9 cellular contexts compared by ENCODE assay signal in the genomic region with DNA sequence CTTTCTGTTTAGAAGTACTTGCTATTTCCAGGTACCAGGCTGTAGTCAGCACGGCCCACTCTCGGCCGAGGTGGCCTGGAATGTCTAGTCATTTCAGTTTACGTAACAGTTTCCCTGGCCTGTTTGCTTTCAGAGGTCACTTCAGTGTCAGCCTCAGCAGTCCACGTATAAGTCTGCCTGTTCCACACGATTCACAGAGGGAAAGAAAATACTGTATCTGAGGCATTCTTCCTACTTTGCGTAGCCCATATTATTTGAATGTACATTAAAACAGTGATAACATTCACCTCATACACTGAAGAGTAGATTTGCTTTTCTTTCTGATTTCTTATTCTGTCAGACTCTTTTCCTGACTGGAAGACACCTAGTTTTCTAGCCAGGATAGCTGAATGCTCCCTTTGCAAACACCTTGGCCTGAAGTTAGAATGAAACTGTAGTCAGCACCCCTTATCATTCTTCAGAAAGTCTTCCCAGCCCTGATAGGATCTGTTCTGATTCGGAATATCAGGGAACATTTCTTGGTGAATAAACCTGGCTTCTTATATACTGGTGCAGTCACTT.
A peak's percentile ranks its signal among the peaks of the same experiment; 100 is the strongest.
DNase-seq lines count a peak whose midpoint lies in the region; ATAC-seq, FAIRE-seq and TF ChIP-seq lines count a peak whose summit lies in the region.
"Had no signal": no experiment of that assay in that cellular context is flagged by ENCODE, and none has a peak within 500 bp of the region (broad histone marks: within the 10 kb centered on the region; RNA-seq: fewer than 3 reads in every experiment).

No MANE protein-coding gene starts in this region.

- no peaks in the 10 kb centered on the region for H3K9me3 ChIP-seq in K562 (replicated peaks; ENCODE audit: control insufficient read depth, insufficient read depth, low read depth, low read length)
- H3K9me3 ChIP-seq in kidney (ENCODE audit: control insufficient read depth in 1 of 2, low read length in 2 of 2) = no peaks in the 10 kb centered on the region
- H3K9me3 ChIP-seq in testis = no peaks in the 10 kb centered on the region
- no peaks in the 10 kb centered on the region for H3K9me3 ChIP-seq in OCI-LY7 (ENCODE audit: low read length)
- H3K9me3 ChIP-seq: neutrophil had no signal

- CTCF ChIA-PET in K562 (lab: Yijun Ruan, JAX; ENCODE audit: low intra/inter-chr PET ratio) = no interaction called here
- CTCF ChIA-PET in OCI-LY7 (lab: Charles Lee; ENCODE audit: unreplicated experiment) = no interaction called here

- peak; percentile 32; the same call in 1 of the 2 replicates for TF ChIP-seq EP300 in K562 (IDR thresholded peaks at IDR 0.05; ENCODE audit: low read length)

- H3K9me1 ChIP-seq in K562 (ENCODE audit: control insufficient read depth, insufficient read depth, low read length) = no peaks in the 10 kb centered on the region

- H3K4me3 ChIP-seq in K562 (no peak overlapping the region), kidney (ENCODE audit: low read length in 2 of 2) (peak overlapping the region in 1 of 2 donors; percentile 7), testis (no peak overlapping the region), OCI-LY7 (ENCODE audit: low read depth, low read length, poor library complexity, severe bottlenecking) (no peak overlapping the region)

- TF ChIP-seq POLR2A in K562 (conservative IDR thresholded peaks at IDR 0.05) (no peak), testis (IDR thresholded peaks at IDR 0.05) (no peak)

- H2AFZ ChIP-seq in K562 (ENCODE audit: low read depth, low read length) (peak overlapping the region; percentile 36; the same call in 1 of the 2 replicates), OCI-LY7 (ENCODE audit: low read length) (no peak overlapping the region)

- DNase-seq in HuH-7 (ENCODE audit: low spot score) (peak; percentile 59), K562 (ENCODE audit: extremely low read depth in 1 of 4, low spot score in 3 of 4) (peak; percentile 31 to 78 (median 51)), kidney (peak; percentile 81), testis (peak; percentile 65), OCI-LY7 (ENCODE audit: low spot score) (no peak), OCI-M1 (lab: John Stamatoyannopoulos, UW) (no peak), NCI-H1436 (lab: John Stamatoyannopoulos, UW) (no peak)

- TF ChIP-seq CTCF in K562 (IDR thresholded peaks at IDR 0.05 in 2 of 3, conservative IDR thresholded peaks at IDR 0.05 in 1 of 3; ENCODE audit: insufficient read depth in 2 of 3, low read depth in 1 of 3, low read length in 3 of 3) (no peak), kidney (IDR thresholded peaks at IDR 0.05; ENCODE audit: borderline replicate concordance, extremely low read depth, insufficient read depth) (no peak), testis (IDR thresholded peaks at IDR 0.05) (no peak), OCI-LY7 (conservative IDR thresholded peaks at IDR 0.05; ENCODE audit: low read length) (no peak)

- FAIRE-seq in K562 (lab: Jason Lieb, UNC) (peak; percentile 85), kidney (lab: Jason Lieb, UNC) (peak; percentile 89)

- H3K9me2 ChIP-seq in OCI-LY7 (ENCODE audit: insufficient read depth, low read length) = no peaks in the 10 kb centered on the region

- POLR2A ChIA-PET in K562 (lab: Yijun Ruan, JAX) = interaction anchor here (1.1 kb wide), 1 partner anchor 78 kb away, joined by 3 read pairs; no protein-coding TSS in a partner anchor
- POLR2A ChIA-PET in OCI-LY7 (lab: Charles Lee) = no interaction called here

- TF ChIP-seq RAD21 in K562 (CRISPR knock-in tag; conservative IDR thresholded peaks at IDR 0.05 in 1 of 2, IDR thresholded peaks at IDR 0.05 in 1 of 2) = 0 out of 4 replicates have a peak, but pooled peaks of 1 of the 2 experiments have one; percentile 3

- peaks cover 0 to 6% of the 10 kb centered on the region in 2 experiments; a peak in 4 of 5 replicates for H3K4me1 ChIP-seq in K562 (replicated peaks in 1 of 2; ENCODE audit: control insufficient read depth in 2 of 2, insufficient read depth in 2 of 2, low read length in 2 of 2)
- peaks cover 26 to 28% of the 10 kb centered on the region in 2 donors for H3K4me1 ChIP-seq in kidney (ENCODE audit: control insufficient read depth in 1 of 2, insufficient read depth in 1 of 2, low read depth in 1 of 2, low read length in 2 of 2)
- peaks cover 23% of the 10 kb centered on the region for H3K4me1 ChIP-seq in testis
- no peaks in the 10 kb centered on the region for H3K4me1 ChIP-seq in OCI-LY7 (ENCODE audit: insufficient read depth, low read length, poor library complexity, severe bottlenecking)

- H3K27me3 ChIP-seq in K562 (ENCODE audit: control insufficient read depth in 2 of 2, insufficient read depth in 2 of 2, low read length in 2 of 2) (no peaks in the 10 kb centered on the region), testis (no peaks in the 10 kb centered on the region)
- H3K27me3 ChIP-seq: neutrophil had no signal

- H3K36me3 ChIP-seq in K562 (ENCODE audit: control insufficient read depth, insufficient read depth, low read length) (no peaks in the 10 kb centered on the region), kidney (ENCODE audit: control insufficient read depth in 1 of 2, insufficient read depth in 2 of 2, low read length in 2 of 2) (no peaks in the 10 kb centered on the region), testis (ENCODE audit: low read depth, missing control alignments) (no peaks in the 10 kb centered on the region), OCI-LY7 (ENCODE audit: insufficient read depth, low read length) (no peaks in the 10 kb centered on the region)
- H3K36me3 ChIP-seq: neutrophil had no signal

- H3K79me2 ChIP-seq in K562 (ENCODE audit: control insufficient read depth, insufficient read depth, low read length) = no peaks in the 10 kb centered on the region
- H3K79me2 ChIP-seq in OCI-LY7 (ENCODE audit: insufficient read depth, low read depth, low read length) = no peaks in the 10 kb centered on the region

- peak overlapping the region; percentile 37; the same call in 1 of the 3 replicates for H3K27ac ChIP-seq in K562 (ENCODE audit: extremely low read depth, low read depth, low read length)
- H3K27ac ChIP-seq in kidney (ENCODE audit: low read depth in 2 of 2, low read length in 2 of 2) = peak overlapping the region; percentile 93 to 95
- H3K27ac ChIP-seq in testis = peak overlapping the region; percentile 69 to 85
- H3K27ac ChIP-seq in OCI-LY7 (ENCODE audit: low read depth, low read length, poor library complexity, severe bottlenecking) = no peak overlapping the region
- H3K27ac ChIP-seq: neutrophil had no signal

- no peaks in the 10 kb centered on the region for H4K20me1 ChIP-seq in K562 (replicated peaks; ENCODE audit: control insufficient read depth, insufficient read depth, low read length)
- no peaks in the 10 kb centered on the region; the same call in 1 of the 2 replicates for H4K20me1 ChIP-seq in OCI-LY7 (ENCODE audit: insufficient read depth, low read length)

- H3K4me2 ChIP-seq in K562 (ENCODE audit: insufficient read depth, low read length) (peak overlapping the region; percentile 22; the same call in 1 of the 2 replicates), OCI-LY7 (ENCODE audit: low read length) (no peak overlapping the region)

- peak; percentile 99 for ATAC-seq in K562
- no peak for ATAC-seq in GM18511 (IDR thresholded peaks at IDR 0.05; ENCODE audit: unreplicated experiment)

- intact Hi-C loops in K562 (cut with micrococcal nuclease) = no loop called here
- intact Hi-C loops in kidney (cut with DNase I) = no loop called here
- intact Hi-C loops in testis (cut with DNase I; ENCODE audit: low total_unique reads) = no loop called here
- intact Hi-C loops in OCI-LY7 (cut with micrococcal nuclease; ENCODE audit: unreplicated experiment) = no loop called here

- no peak overlapping the region; a peak in 1 of 4 replicates for H3K9ac ChIP-seq in K562 (ENCODE audit: insufficient read depth in 1 of 2, low read depth in 2 of 2, low read length in 2 of 2)
- peak overlapping the region; percentile 8 to 75 for H3K9ac ChIP-seq in kidney (ENCODE audit: low read length in 2 of 2)

- no TSS peak for BruUV-seq in K562 (replicated peaks; lab: Mats Ljungman, UMichigan)
- no TSS peak for BruUV-seq in OCI-LY7 (replicated peaks; lab: Mats Ljungman, UMichigan)

- 14% methylated on average over 8 of the region's 8 CpGs for WGBS in K562 (ENCODE audit: insufficient coverage, low coverage, missing lambda C conversion rate)
- WGBS in testis, 2 donors = 32 to 33% methylated on average over 8 of the region's 8 CpGs

- in situ Hi-C loops in K562 (cut with MboI) = no loop called here

TF ChIP-seq in K562, 482 proteins besides CTCF, POLR2A, EP300 and RAD21 (continues in another document):
- no peak for TF ChIP-seq ZNF124 (CRISPR knock-in tag; IDR thresholded peaks at IDR 0.05)
- TF ChIP-seq CBX2 (IDR thresholded peaks at IDR 0.05; ENCODE audit: insufficient read depth, low read length, poor library complexity, severe bottlenecking) = no peak
- no peak for TF ChIP-seq NR2C1 (IDR thresholded peaks at IDR 0.05)
- peak; percentile 41; the same call in 1 of the 2 replicates for TF ChIP-seq NR2C1 (tag; IDR thresholded peaks at IDR 0.05)
- peak; percentile 61; the same call in 1 of the 2 replicates for TF ChIP-seq JUND (IDR thresholded peaks at IDR 0.05; ENCODE audit: borderline replicate concordance, low read depth, low read length)
- peak; percentile 60; the same call in 2 of the 3 replicates for TF ChIP-seq JUND (tag; IDR thresholded peaks at IDR 0.05; ENCODE audit: borderline replicate concordance, low read depth, low read length)
- TF ChIP-seq HSF4 (CRISPR knock-in tag; IDR thresholded peaks at IDR 0.05; ENCODE audit: borderline replicate concordance) = no peak
- peak; percentile 58 for TF ChIP-seq CREM (IDR thresholded peaks at IDR 0.05; ENCODE audit: low read depth)
- TF ChIP-seq RCOR1 (IDR thresholded peaks at IDR 0.05; ENCODE audit: borderline replicate concordance in 1 of 2, low read depth in 2 of 2, low read length in 2 of 2) = peak in 1 of 2 experiments; percentile 55; a peak in 1 of 4 replicates
- TF ChIP-seq, protein P1, sequence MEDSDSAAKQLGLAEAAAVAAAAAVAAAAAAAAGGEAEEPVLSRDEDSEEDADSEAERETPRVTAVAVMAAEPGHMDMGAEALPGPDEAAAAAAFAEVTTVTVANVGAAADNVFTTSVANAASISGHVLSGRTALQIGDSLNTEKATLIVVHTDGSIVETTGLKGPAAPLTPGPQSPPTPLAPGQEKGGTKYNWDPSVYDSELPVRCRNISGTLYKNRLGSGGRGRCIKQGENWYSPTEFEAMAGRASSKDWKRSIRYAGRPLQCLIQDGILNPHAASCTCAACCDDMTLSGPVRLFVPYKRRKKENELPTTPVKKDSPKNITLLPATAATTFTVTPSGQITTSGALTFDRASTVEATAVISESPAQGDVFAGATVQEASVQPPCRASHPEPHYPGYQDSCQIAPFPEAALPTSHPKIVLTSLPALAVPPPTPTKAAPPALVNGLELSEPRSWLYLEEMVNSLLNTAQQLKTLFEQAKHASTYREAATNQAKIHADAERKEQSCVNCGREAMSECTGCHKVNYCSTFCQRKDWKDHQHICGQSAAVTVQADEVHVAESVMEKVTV (CRISPR knock-in tag; IDR thresholded peaks at IDR 0.05) = no peak
- TF ChIP-seq NFYB (IDR thresholded peaks at IDR 0.05; ENCODE audit: extremely low read depth, insufficient read length) = no peak
- no peak for TF ChIP-seq PML (IDR thresholded peaks at IDR 0.05; ENCODE audit: low read length)
- peak; percentile 93 for TF ChIP-seq NFE2 (IDR thresholded peaks at IDR 0.05; ENCODE audit: low read depth)
- no peak for TF ChIP-seq BHLHE40 (IDR thresholded peaks at IDR 0.05; ENCODE audit: low read length)

Comparison
In these comparisons a context has a peak if more than half of its experiments do, and no peak if none do; other contexts are left out.
1. DNase-seq: peak in HuH-7 (single experiment), K562 (4 of 4), kidney (single experiment) and testis (single experiment); none in OCI-LY7 (single experiment), OCI-M1 (single experiment) and NCI-H1436 (single experiment).
2. H3K9ac ChIP-seq: peak in kidney (2 of 2); none in K562 (0 of 2).